Comparison of ENCODE assay signal across 12 cellular contexts in genomic region chr12:131499160-131499863, GRCh38.
DNase-seq lines count a peak whose midpoint lies in the region; ATAC-seq and TF ChIP-seq lines count a peak whose summit lies in the region.
"Had no signal": no experiment of that assay in that cellular context is flagged by ENCODE, and none has a peak within 500 bp of the region (broad histone marks: within the 10 kb centered on the region; RNA-seq: fewer than 3 reads in every experiment).

No MANE protein-coding gene starts in this region.

- CTCF ChIA-PET in RWPE1 (lab: Yijun Ruan, JAX) = no interaction called here

- intact Hi-C loops in posterior vena cava (cut with DNase I) = no loop called here

- POLR2A ChIA-PET in RWPE1 (lab: Yijun Ruan, JAX; ENCODE audit: low non-redundant PET) = interaction anchor here (0.9 kb wide), 1 partner anchor 12 kb away, joined by 3 read pairs; no protein-coding TSS in a partner anchor

- no peak for TF ChIP-seq CTCF in RWPE1 (conservative IDR thresholded peaks at IDR 0.05; ENCODE audit: low read depth)

- ATAC-seq in GM21717 (IDR thresholded peaks at IDR 0.05; ENCODE audit: unreplicated experiment) (peak; percentile 90), left lobe of liver (no peak)

- DNase-seq in Daoy (ENCODE audit: low read depth) (peak; percentile 24), RWPE1 (ENCODE audit: low spot score) (peak; percentile 36), left lobe of liver (ENCODE audit: low spot score) (peak; percentile 12), epidermal melanocyte (ENCODE audit: insufficient read length, low spot score) (no peak), posterior vena cava (ENCODE audit: low spot score) (no peak), GM19238 (ENCODE audit: insufficient read length, low spot score) (no peak)
- no peak for DNase-seq in activated CD4-positive, alpha-beta T cell treated with anti-CD3 and anti-CD28 coated beads for 4 hours
- DNase-seq: NCI-H2029 treated with DMSO at 0.1 percent for 48 hours, NCI-H774, thyroid gland had no signal

- H3K27ac ChIP-seq in RWPE1 = peak overlapping the region; percentile 71
- H3K27ac ChIP-seq: ovary, thyroid gland had no signal

Comparison
In these comparisons a context has a peak if more than half of its experiments do, and no peak if none do; other contexts are left out.
1. DNase-seq: peak in Daoy (single experiment), RWPE1 (single experiment) and left lobe of liver (single experiment); none in epidermal melanocyte (single experiment), posterior vena cava (single experiment), activated CD4-positive, alpha-beta T cell treated with anti-CD3 and anti-CD28 coated beads for 4 hours (0 of 2) and GM19238 (single experiment).